ENCODE assay signal across 1 cellular context in genomic region chr2:10817413-10817812, GRCh38.
TF ChIP-seq lines count a peak whose summit lies in the region.

No MANE protein-coding gene starts in this region.

TF ChIP-seq in IMR-90, 13 proteins besides CTCF, POLR2A, EP300 and RAD21 (continued from another document):
- TF ChIP-seq, protein P1, sequence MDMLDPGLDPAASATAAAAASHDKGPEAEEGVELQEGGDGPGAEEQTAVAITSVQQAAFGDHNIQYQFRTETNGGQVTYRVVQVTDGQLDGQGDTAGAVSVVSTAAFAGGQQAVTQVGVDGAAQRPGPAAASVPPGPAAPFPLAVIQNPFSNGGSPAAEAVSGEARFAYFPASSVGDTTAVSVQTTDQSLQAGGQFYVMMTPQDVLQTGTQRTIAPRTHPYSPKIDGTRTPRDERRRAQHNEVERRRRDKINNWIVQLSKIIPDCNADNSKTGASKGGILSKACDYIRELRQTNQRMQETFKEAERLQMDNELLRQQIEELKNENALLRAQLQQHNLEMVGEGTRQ (IDR thresholded peaks at IDR 0.05; ENCODE audit: low read depth, low read length) = no peak
- TF ChIP-seq CEBPB (IDR thresholded peaks at IDR 0.05; ENCODE audit: low read depth, low read length) = no peak
- no peak for TF ChIP-seq RFX5 (IDR thresholded peaks at IDR 0.05; ENCODE audit: low read depth, low read length)
- no peak for TF ChIP-seq BHLHE40 (IDR thresholded peaks at IDR 0.05; ENCODE audit: low read depth, low read length)
- no peak for TF ChIP-seq MAFK (IDR thresholded peaks at IDR 0.05; ENCODE audit: low read depth, low read length)
- TF ChIP-seq MAZ (IDR thresholded peaks at IDR 0.05; ENCODE audit: borderline replicate concordance, low read depth, low read length) = no peak
- TF ChIP-seq CHD1 (IDR thresholded peaks at IDR 0.05; ENCODE audit: low read depth, low read length) = no peak
- no peak for TF ChIP-seq RCOR1 (IDR thresholded peaks at IDR 0.05; ENCODE audit: insufficient replicate concordance, low read length)
